In genomic region chr13:110216006-110216402, GRCh38 we compare ENCODE assay signal across 14 cellular contexts.
DNase-seq lines count a peak whose midpoint lies in the region; ATAC-seq, FAIRE-seq and TF ChIP-seq lines count a peak whose summit lies in the region.
"Had no signal": no experiment of that assay in that cellular context is flagged by ENCODE, and none has a peak within 500 bp of the region (broad histone marks: within the 10 kb centered on the region; RNA-seq: fewer than 3 reads in every experiment).

No MANE protein-coding gene starts in this region.

- no peak for DNase-seq in left lung
- DNase-seq in sciatic nerve (ENCODE audit: low spot score), result no peak
- no peak for DNase-seq in GM12891 (ENCODE audit: insufficient read length, low spot score)
- DNase-seq in activated CD4-positive, alpha-beta T cell treated with anti-CD3 and anti-CD28 coated beads for 36 hours, result no peak
- DNase-seq in mucosa of gallbladder (ENCODE audit: low spot score), result no peak
- no peak for DNase-seq in Ammon's horn (ENCODE audit: low spot score)
- DNase-seq: activated effector memory CD4-positive, alpha-beta T cell treated with anti-CD3 and anti-CD28 coated beads, Interleukin-2, amount 50 U/mL, for 16 hours; CD4-positive, CD25-positive, alpha-beta regulatory T cell; DMS79; effector CD4-positive, alpha-beta T cell; foreskin melanocyte; NCI-H2107; stimulated activated CD4-positive, alpha-beta T cell treated with anti-CD3 and anti-CD28 coated beads, Interleukin-2, amount 100 ng/mL, for 48 hours had no signal

- H3K27ac Mint-ChIP-seq in activated CD4-positive, alpha-beta T cell treated with anti-CD3 and anti-CD28 coated beads for 36 hours, result no peak overlapping the region
- H3K27ac Mint-ChIP-seq: CD4-positive, CD25-positive, alpha-beta regulatory T cell had no signal

- no peak for TF ChIP-seq POLR2A in GM12891 (IDR thresholded peaks at IDR 0.05; ENCODE audit: low read depth, low read length)

- no peaks in the 10 kb centered on the region for H3K4me1 Mint-ChIP-seq in activated CD4-positive, alpha-beta T cell treated with anti-CD3 and anti-CD28 coated beads for 36 hours
- H3K4me1 Mint-ChIP-seq: CD4-positive, CD25-positive, alpha-beta regulatory T cell had no signal

- H3K4me3 ChIP-seq in duodenal mucosa (ENCODE audit: low read depth in 1 of 2, low read length in 2 of 2) (no peak overlapping the region), left lung (no peak overlapping the region)

- no peaks in the 10 kb centered on the region for H3K36me3 Mint-ChIP-seq in activated CD4-positive, alpha-beta T cell treated with anti-CD3 and anti-CD28 coated beads for 36 hours (ENCODE audit: low read depth)
- H3K36me3 Mint-ChIP-seq: CD4-positive, CD25-positive, alpha-beta regulatory T cell had no signal

- H3K9ac ChIP-seq in duodenal mucosa (ENCODE audit: low read depth in 1 of 2, low read length in 2 of 2), result no peak overlapping the region

- H3K36me3 ChIP-seq in duodenal mucosa (ENCODE audit: control insufficient read depth in 1 of 2, insufficient read depth in 2 of 2, low read length in 2 of 2), result peaks cover 0 to 4% of the 10 kb centered on the region in 2 donors
- H3K36me3 ChIP-seq in left lung, result peaks cover 0 to 20% of the 10 kb centered on the region in 2 donors

- FAIRE-seq in GM12891 (lab: Jason Lieb, UNC), result no peak

- H3K9me3 Mint-ChIP-seq in activated CD4-positive, alpha-beta T cell treated with anti-CD3 and anti-CD28 coated beads for 36 hours (ENCODE audit: low read depth), result no peaks in the 10 kb centered on the region
- H3K9me3 Mint-ChIP-seq: CD4-positive, CD25-positive, alpha-beta regulatory T cell had no signal

- TF ChIP-seq CTCF in left lung (IDR thresholded peaks at IDR 0.05), result no peak

- H3K27ac ChIP-seq in duodenal mucosa (ENCODE audit: low read depth, low read length) (peak overlapping the region; percentile 51), left lung (peak overlapping the region; percentile 2 to 68)

- H3K9me3 ChIP-seq in duodenal mucosa (ENCODE audit: control insufficient read depth in 1 of 2, low read length in 2 of 2), result no peaks in the 10 kb centered on the region
- H3K9me3 ChIP-seq in left lung, result no peaks in the 10 kb centered on the region

- POLR2A ChIA-PET in activated CD4-positive, alpha-beta T cell treated with anti-CD3 and anti-CD28 coated beads for 36 hours (lab: Charles Lee), result no interaction called here

- H3K4me3 Mint-ChIP-seq in activated CD4-positive, alpha-beta T cell treated with anti-CD3 and anti-CD28 coated beads for 36 hours, result no peak overlapping the region
- H3K4me3 Mint-ChIP-seq: CD4-positive, CD25-positive, alpha-beta regulatory T cell had no signal

- no peaks in the 10 kb centered on the region for H3K27me3 ChIP-seq in duodenal mucosa (ENCODE audit: control insufficient read depth in 1 of 2, insufficient read depth in 2 of 2, low read length in 2 of 2)
- peaks cover 0 to 8% of the 10 kb centered on the region in 2 donors for H3K27me3 ChIP-seq in left lung

- H3K4me1 ChIP-seq in duodenal mucosa (ENCODE audit: control insufficient read depth in 1 of 2, insufficient read depth in 2 of 2, low read length in 2 of 2) (peaks cover 0 to 15% of the 10 kb centered on the region in 2 donors), left lung (peaks cover 11 to 15% of the 10 kb centered on the region in 2 donors)

- intact Hi-C loops in left lung (cut with DNase I) (no loop called here), sciatic nerve (cut with DNase I) (no loop called here)
- intact Hi-C loops in activated CD4-positive, alpha-beta T cell treated with anti-CD3 and anti-CD28 coated beads for 36 hours (cut with DNase I, micrococcal nuclease), result no loop called here

- ATAC-seq in left lung, result no peak
- peak; percentile 9 for ATAC-seq in sciatic nerve
- ATAC-seq in activated CD4-positive, alpha-beta T cell treated with anti-CD3 and anti-CD28 coated beads for 36 hours, result no peak

- peaks cover 26% of the 10 kb centered on the region for H3K27me3 Mint-ChIP-seq in activated CD4-positive, alpha-beta T cell treated with anti-CD3 and anti-CD28 coated beads for 36 hours

- CTCF ChIA-PET in activated CD4-positive, alpha-beta T cell treated with anti-CD3 and anti-CD28 coated beads for 36 hours (lab: Charles Lee), result interaction anchor here (0.7 to 1.1 kb wide), 2 partner anchors 10 to 196 kb away, joined by 3 to 5 read pairs; no protein-coding TSS in a partner anchor

TF ChIP-seq in GM12891, 5 proteins besides CTCF, POLR2A, EP300 and RAD21:
- TF ChIP-seq TAF1 (IDR thresholded peaks at IDR 0.05; ENCODE audit: low read depth, low read length) (no peak), SPI1 (IDR thresholded peaks at IDR 0.05; ENCODE audit: low read depth, low read length) (no peak), PAX5 (IDR thresholded peaks at IDR 0.05; ENCODE audit: insufficient read depth, low read length, severe bottlenecking) (no peak), POU2F2 (IDR thresholded peaks at IDR 0.05; ENCODE audit: low read depth, low read length) (no peak), POLR2AphosphoS5 (IDR thresholded peaks at IDR 0.05; ENCODE audit: low read depth, low read length) (no peak)
TF ChIP-seq in GM12891: peak in this region for 0.
